In the genomic region with DNA sequence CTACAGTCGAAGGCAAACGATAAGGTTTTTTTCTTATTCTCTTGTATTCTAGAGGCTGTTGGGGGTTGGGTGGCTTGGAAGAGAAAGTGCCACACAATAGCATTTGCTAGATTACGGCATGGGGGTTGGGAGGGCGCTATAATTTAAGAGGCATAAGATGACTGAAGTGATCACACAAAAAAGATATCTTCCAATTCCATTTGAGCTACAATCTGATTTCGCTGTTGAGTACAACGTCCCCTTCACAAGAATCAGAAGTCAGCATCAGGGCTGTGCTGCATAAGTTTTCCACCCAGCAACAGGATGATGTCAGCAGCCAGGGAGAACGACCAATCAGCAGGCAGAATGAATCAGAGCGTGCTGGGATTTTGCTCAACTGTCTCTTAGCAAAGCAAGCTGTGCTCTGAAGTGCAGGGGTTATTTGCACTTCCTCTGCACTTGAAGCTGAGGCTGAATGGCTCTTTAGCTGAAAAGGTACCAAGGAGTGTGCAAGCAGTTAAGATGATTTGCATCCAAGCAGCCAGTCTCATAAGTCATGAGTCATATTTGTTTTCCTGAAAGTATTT, we compare ENCODE assay signal across 8 cellular contexts. TPM values are rescaled to one million over a fixed set of nuclear protein-coding genes. Genes with fewer than 3 reads are reported as not detected.
DNase-seq lines count a peak whose midpoint lies in the region; ATAC-seq and TF ChIP-seq lines count a peak whose summit lies in the region.

No MANE protein-coding gene starts in this region.

- H3K27ac ChIP-seq in BLaER1 (peak overlapping the region; percentile 44; the same call in 1 of the 2 replicates), endodermal cell (ENCODE audit: low read depth, low read length) (no peak overlapping the region), mesodermal cell (ENCODE audit: low read depth, low read length, severe bottlenecking) (peak overlapping the region; percentile 52)

- H3K4me1 ChIP-seq in BLaER1 (peaks cover 44% of the 10 kb centered on the region), endodermal cell (ENCODE audit: control insufficient read depth, insufficient read depth, low read length) (peaks cover 15% of the 10 kb centered on the region), mesodermal cell (ENCODE audit: control insufficient read depth, insufficient read depth, low read length, poor library complexity, severe bottlenecking) (peaks cover 24% of the 10 kb centered on the region)

- peak overlapping the region; percentile 45 for H3K4me3 Mint-ChIP-seq in endodermal cell

- peak overlapping the region; percentile 91 for H3K27ac Mint-ChIP-seq in endodermal cell

- H3K36me3 Mint-ChIP-seq in endodermal cell (ENCODE audit: low read depth), result no peaks in the 10 kb centered on the region

- no peaks in the 10 kb centered on the region for H3K9me3 Mint-ChIP-seq in endodermal cell

- no peaks in the 10 kb centered on the region; the same call in 1 of the 2 replicates for H3K9me3 ChIP-seq in BLaER1
- no peaks in the 10 kb centered on the region for H3K9me3 ChIP-seq in endodermal cell (ENCODE audit: control insufficient read depth, low read length)
- no peaks in the 10 kb centered on the region for H3K9me3 ChIP-seq in mesodermal cell (ENCODE audit: control insufficient read depth, low read length)

- H3K4me3 ChIP-seq in BLaER1 (no peak overlapping the region), endodermal cell (ENCODE audit: low read length) (peak overlapping the region; percentile 36), mesodermal cell (ENCODE audit: extremely low read depth, insufficient read depth, low read length, poor library complexity, severe bottlenecking) (no peak overlapping the region)

- peak overlapping the region; percentile 69 for H3K4me2 ChIP-seq in BLaER1

- peak; percentile 99 for ATAC-seq in GM19372 (IDR thresholded peaks at IDR 0.05; ENCODE audit: low read depth, unreplicated experiment)
- peak; percentile 98 for ATAC-seq in HG03520 (IDR thresholded peaks at IDR 0.05; ENCODE audit: unreplicated experiment)

- no peak for TF ChIP-seq CTCF in endodermal cell (conservative IDR thresholded peaks at IDR 0.05)

- H4K20me1 ChIP-seq in BLaER1, result no peaks in the 10 kb centered on the region

- H3K9ac ChIP-seq in BLaER1, result peak overlapping the region; percentile 16; the same call in 1 of the 2 replicates
- H3K9ac ChIP-seq in endodermal cell (ENCODE audit: extremely low read depth, low read length, poor library complexity, severe bottlenecking), result no peak overlapping the region

- no peaks in the 10 kb centered on the region for H3K27me3 Mint-ChIP-seq in endodermal cell (ENCODE audit: insufficient read depth)

- H3K27me3 ChIP-seq in BLaER1, result no peaks in the 10 kb centered on the region
- no peaks in the 10 kb centered on the region for H3K27me3 ChIP-seq in endodermal cell (ENCODE audit: control insufficient read depth, insufficient read depth, low read length, poor library complexity, severe bottlenecking)

- H3K36me3 ChIP-seq in BLaER1 (no peaks in the 10 kb centered on the region), endodermal cell (ENCODE audit: control insufficient read depth, insufficient read depth, low read length) (no peaks in the 10 kb centered on the region), mesodermal cell (ENCODE audit: control insufficient read depth, insufficient read depth, low read length) (no peaks in the 10 kb centered on the region)

- peaks cover 52% of the 10 kb centered on the region for H3K4me1 Mint-ChIP-seq in endodermal cell

- DNase-seq in NCI-H82 treated with DMSO at 0.1 percent for 48 hours (lab: John Stamatoyannopoulos, UW; ENCODE audit: unreplicated experiment), result peak; percentile 69
- peak in 2 of 3 experiments; percentile 36 for DNase-seq in activated CD8-positive, alpha-beta memory T cell treated with anti-CD3 and anti-CD28 coated beads for 48 hours (ENCODE audit: low read depth in 2 of 3, low spot score in 2 of 3)
- DNase-seq in endodermal cell, result peak; percentile 90
- DNase-seq in stimulated activated CD8-positive, alpha-beta memory T cell treated with anti-CD3 and anti-CD28 coated beads, Interleukin-15, amount 100 ng/mL, for 1 hour (ENCODE audit: low read depth), result peak; percentile 60

- 22 to 25% methylated on average over 5 to 8 of the region's 8 CpGs for WGBS in endodermal cell (ENCODE audit: insufficient coverage in 1 of 2, insufficient read length in 1 of 2), 2 experiments
- WGBS in mesodermal cell (ENCODE audit: insufficient coverage in 2 of 2), 2 experiments, result 10 to 19% methylated on average over 4 of the region's 8 CpGs

RNA-seq across cellular contexts. Expression of a gene that starts 23.2 kb away (rescaled TPM):
- 10 to 100 TPM; 33.6 to 43.1 TPM for total RNA-seq in endodermal cell
- polyA plus RNA-seq in endodermal cell (2013, experiment 1 of 2), result 34.9 TPM
- polyA plus RNA-seq in endodermal cell (2013, experiment 2 of 2), result 36.3 TPM
- polyA plus RNA-seq in mesodermal cell (2013, experiment 1 of 2), result 38.5 TPM
- polyA plus RNA-seq in mesodermal cell (2013, experiment 2 of 2), result 41.4 TPM

Comparison
In these comparisons a context has a peak if more than half of its experiments do, and no peak if none do; other contexts are left out.
1. DNase-seq: peak in every context shown above with its lines; median percentile 90 in endodermal cell; 69 in NCI-H82 treated with DMSO at 0.1 percent for 48 hours; 60 in stimulated activated CD8-positive, alpha-beta memory T cell treated with anti-CD3 and anti-CD28 coated beads, Interleukin-15, amount 100 ng/mL, for 1 hour; 36 in activated CD8-positive, alpha-beta memory T cell treated with anti-CD3 and anti-CD28 coated beads for 48 hours.